In genomic region chrX:38109042-38109904, GRCh38 we compare ENCODE assay signal across 27 cellular contexts.
A peak's percentile ranks its signal among the peaks of the same experiment; 100 is the strongest.
DNase-seq lines count a peak whose midpoint lies in the region; ATAC-seq, FAIRE-seq and TF ChIP-seq lines count a peak whose summit lies in the region.
"Had no signal": no experiment of that assay in that cellular context is flagged by ENCODE, and none has a peak within 500 bp of the region (broad histone marks: within the 10 kb centered on the region; RNA-seq: fewer than 3 reads in every experiment).

No MANE protein-coding gene starts in this region.

- no peak for TF ChIP-seq POLR2A in A549 (IDR thresholded peaks at IDR 0.05; ENCODE audit: low read length)

- H3K4me1 ChIP-seq in A549, result no peaks in the 10 kb centered on the region
- H3K4me1 ChIP-seq in HEK293 (ENCODE audit: control insufficient read depth, insufficient read depth, low read length), result no peaks in the 10 kb centered on the region
- H3K4me1 ChIP-seq: BE2C, thyroid gland had no signal

- TF ChIP-seq RAD21 in A549 (conservative IDR thresholded peaks at IDR 0.05 in 1 of 2, IDR thresholded peaks at IDR 0.05 in 1 of 2), result no peak

- no peaks in the 10 kb centered on the region for H3K4me1 Mint-ChIP-seq in brain
- H3K4me1 Mint-ChIP-seq: activated naive CD4-positive, alpha-beta T cell treated with anti-CD3 and anti-CD28 coated beads, Interleukin-2, amount 10 ng/mL, durations not matched to agents 7 days and 5 days; nephron; stimulated activated naive CD8-positive, alpha-beta T cell treated with anti-CD3 and anti-CD28 coated beads, Interleukin-15, amount 100 ng/mL, for 72 hours had no signal

- no peak overlapping the region for H3K27ac ChIP-seq in A549
- no peak overlapping the region for H3K27ac ChIP-seq in HEK293 (ENCODE audit: extremely low read depth, low read depth, low read length)
- H3K27ac ChIP-seq: thyroid gland had no signal

- no peak overlapping the region for H3K4me2 ChIP-seq in A549

- peaks cover 0 to 3% of the 10 kb centered on the region in 2 experiments; a peak in 1 of 3 replicates for H3K36me3 ChIP-seq in HEK293 (ENCODE audit: control insufficient read depth in 2 of 2, insufficient read depth in 1 of 2, low read length in 2 of 2)
- H3K36me3 ChIP-seq: BE2C, thyroid gland had no signal

- ATAC-seq in A549 (no peak), HG03571 (IDR thresholded peaks at IDR 0.05; ENCODE audit: unreplicated experiment) (no peak)
- ATAC-seq: activated CD8-positive, alpha-beta memory T cell treated with anti-CD3 and anti-CD28 coated beads, Interleukin-2, amount 10 ng/mL, durations not matched to agents 7 days and 5 days; stimulated activated naive CD8-positive, alpha-beta T cell treated with anti-CD3 and anti-CD28 coated beads, Interleukin-15, amount 100 ng/mL, for 72 hours had no signal

- H3K27ac Mint-ChIP-seq in brain, result peak overlapping the region in 3 of 5 experiments; percentile 3 to 62 (median 27)
- H3K27ac Mint-ChIP-seq: activated CD8-positive, alpha-beta memory T cell treated with anti-CD3 and anti-CD28 coated beads, Interleukin-2, amount 10 ng/mL, durations not matched to agents 7 days and 5 days; activated naive CD4-positive, alpha-beta T cell treated with anti-CD3 and anti-CD28 coated beads, Interleukin-2, amount 10 ng/mL, durations not matched to agents 7 days and 5 days; nephron; stimulated activated naive CD8-positive, alpha-beta T cell treated with anti-CD3 and anti-CD28 coated beads, Interleukin-15, amount 100 ng/mL, for 72 hours had no signal

- TF ChIP-seq CTCF in A549 (IDR thresholded peaks at IDR 0.05) (no peak), HEK293 (tag by site-specific recombination; IDR thresholded peaks at IDR 0.05) (no peak), brain (conservative IDR thresholded peaks at IDR 0.05) (no peak), D721Med (IDR thresholded peaks at IDR 0.05; ENCODE audit: insufficient read depth, missing control alignments) (no peak)

- no peak for DNase-seq in A549 (ENCODE audit: low read depth in 1 of 2, low spot score in 1 of 2)
- peak; percentile 45 to 79 for DNase-seq in NCI-H524 (lab: John Stamatoyannopoulos, UW)
- DNase-seq in frontal cortex (ENCODE audit: low spot score in 2 of 2), result no peak
- no peak for DNase-seq in activated naive CD4-positive, alpha-beta T cell treated with anti-CD3 and anti-CD28 coated beads, Interleukin-2, amount 50 U/mL, for 16 hours
- DNase-seq in D721Med (ENCODE audit: insufficient read length, low spot score), result no peak
- DNase-seq: activated CD4-positive, CD25-positive, alpha-beta regulatory T cell; activated CD8-positive, alpha-beta memory T cell treated with anti-CD3 and anti-CD28 coated beads, Interleukin-2, amount 10 ng/mL, durations not matched to agents 7 days and 5 days; activated naive CD4-positive, alpha-beta T cell treated with anti-CD3 and anti-CD28 coated beads, Interleukin-2, amount 10 ng/mL, durations not matched to agents 7 days and 5 days; amygdala; BE2C; DMS79 treated with DMSO at 0.1 percent for 48 hours; effector memory CD4-positive, alpha-beta T cell; GF-D8; HCEC 1CT; head of caudate nucleus; kidney; NCI-H1930; RPMI8226; stimulated activated naive CD8-positive, alpha-beta T cell treated with anti-CD3 and anti-CD28 coated beads, Interleukin-15, amount 100 ng/mL, for 72 hours; T-helper 1 cell; thyroid gland had no signal

- no peak overlapping the region for H3K4me3 ChIP-seq in A549
- no peak overlapping the region for H3K4me3 ChIP-seq in HEK293 (ENCODE audit: low read depth, low read length)
- H3K4me3 ChIP-seq: lung, thyroid gland had no signal

- H3K36me3 Mint-ChIP-seq in brain, result no peaks in the 10 kb centered on the region
- H3K36me3 Mint-ChIP-seq: activated CD8-positive, alpha-beta memory T cell treated with anti-CD3 and anti-CD28 coated beads, Interleukin-2, amount 10 ng/mL, durations not matched to agents 7 days and 5 days; activated naive CD4-positive, alpha-beta T cell treated with anti-CD3 and anti-CD28 coated beads, Interleukin-2, amount 10 ng/mL, durations not matched to agents 7 days and 5 days had no signal

- CTCF ChIA-PET in A549 (lab: Yijun Ruan, JAX), result no interaction called here
- CTCF ChIA-PET in HEK293 (lab: Yijun Ruan, JAX), result no interaction called here

- TF ChIP-seq EP300 in A549 (IDR thresholded peaks at IDR 0.05), result no peak

- 61% methylated on average over 4 of the region's 4 CpGs for WGBS in A549 (ENCODE audit: missing lambda C conversion rate)

- peaks cover 0 to 9% (median 0%) of the 10 kb centered on the region in 5 experiments for H3K9me3 Mint-ChIP-seq in brain
- H3K9me3 Mint-ChIP-seq: activated naive CD4-positive, alpha-beta T cell treated with anti-CD3 and anti-CD28 coated beads, Interleukin-2, amount 10 ng/mL, durations not matched to agents 7 days and 5 days had no signal

- POLR2A ChIA-PET in A549 (lab: Yijun Ruan, JAX), result no interaction called here
- POLR2A ChIA-PET in HEK293 (lab: Yijun Ruan, JAX), result no interaction called here

- no peaks in the 10 kb centered on the region for H3K27me3 Mint-ChIP-seq in brain
- H3K27me3 Mint-ChIP-seq: activated naive CD4-positive, alpha-beta T cell treated with anti-CD3 and anti-CD28 coated beads, Interleukin-2, amount 10 ng/mL, durations not matched to agents 7 days and 5 days had no signal

- FAIRE-seq in A549 (lab: Jason Lieb, UNC) (no peak), frontal cortex (lab: Jason Lieb, UNC) (no peak), D721Med (lab: Jason Lieb, UNC) (no peak)
- FAIRE-seq: bronchial epithelial cell had no signal

- H3K4me3 Mint-ChIP-seq in brain, result no peak overlapping the region
- H3K4me3 Mint-ChIP-seq: activated CD8-positive, alpha-beta memory T cell treated with anti-CD3 and anti-CD28 coated beads, Interleukin-2, amount 10 ng/mL, durations not matched to agents 7 days and 5 days; activated naive CD4-positive, alpha-beta T cell treated with anti-CD3 and anti-CD28 coated beads, Interleukin-2, amount 10 ng/mL, durations not matched to agents 7 days and 5 days; nephron; stimulated activated naive CD8-positive, alpha-beta T cell treated with anti-CD3 and anti-CD28 coated beads, Interleukin-15, amount 100 ng/mL, for 72 hours had no signal

- no peaks in the 10 kb centered on the region for H3K9me3 ChIP-seq in A549
- no peaks in the 10 kb centered on the region for H3K9me3 ChIP-seq in HEK293 (ENCODE audit: control insufficient read depth, insufficient read depth, low read depth, low read length)
- H3K9me3 ChIP-seq: BE2C, thyroid gland had no signal

TF ChIP-seq in A549, 52 proteins besides CTCF, POLR2A, EP300 and RAD21:
- TF ChIP-seq FOSL2 (IDR thresholded peaks at IDR 0.05), result no peak
- TF ChIP-seq FOSL2 (CRISPR knock-in tag; IDR thresholded peaks at IDR 0.05), result no peak
- TF ChIP-seq SMC3 (IDR thresholded peaks at IDR 0.05), result no peak
- no peak for TF ChIP-seq SREBF2 (IDR thresholded peaks at IDR 0.05)
- no peak for TF ChIP-seq MYC (IDR thresholded peaks at IDR 0.05; ENCODE audit: borderline replicate concordance, low read length)
- TF ChIP-seq TFCP2L1 (CRISPR knock-in tag; IDR thresholded peaks at IDR 0.05), result no peak
- no peak for TF ChIP-seq NFE2L2 (conservative IDR thresholded peaks at IDR 0.05; ENCODE audit: low read length)
- TF ChIP-seq MAFK (IDR thresholded peaks at IDR 0.05; ENCODE audit: partially characterized antibody), result peak; percentile 21
- no peak for TF ChIP-seq CHD4 (IDR thresholded peaks at IDR 0.05; ENCODE audit: borderline replicate concordance)
- TF ChIP-seq ESRRA (IDR thresholded peaks at IDR 0.05; ENCODE audit: borderline replicate concordance, low read length), result no peak

TF ChIP-seq in HEK293, 187 proteins besides CTCF, POLR2A, EP300 and RAD21:
- 0 out of 2 replicates have a peak, but pooled peaks have one; percentile 26 for TF ChIP-seq ZNF211 (tag by site-specific recombination; IDR thresholded peaks at IDR 0.05; ENCODE audit: low read depth)
- TF ChIP-seq ZNF274 (IDR thresholded peaks at IDR 0.05; ENCODE audit: low read length), result no peak
- no peak for TF ChIP-seq ZNF274 (tag by site-specific recombination; IDR thresholded peaks at IDR 0.05; ENCODE audit: borderline replicate concordance)

Comparison
In these comparisons a context has a peak if more than half of its experiments do, and no peak if none do; other contexts are left out.
1. DNase-seq: peak in NCI-H524 (2 of 2); none in A549 (0 of 2), frontal cortex (0 of 2), activated naive CD4-positive, alpha-beta T cell treated with anti-CD3 and anti-CD28 coated beads, Interleukin-2, amount 50 U/mL, for 16 hours (single experiment) and D721Med (single experiment).